ENCODE assay signal across 7 cellular contexts in the genomic region with DNA sequence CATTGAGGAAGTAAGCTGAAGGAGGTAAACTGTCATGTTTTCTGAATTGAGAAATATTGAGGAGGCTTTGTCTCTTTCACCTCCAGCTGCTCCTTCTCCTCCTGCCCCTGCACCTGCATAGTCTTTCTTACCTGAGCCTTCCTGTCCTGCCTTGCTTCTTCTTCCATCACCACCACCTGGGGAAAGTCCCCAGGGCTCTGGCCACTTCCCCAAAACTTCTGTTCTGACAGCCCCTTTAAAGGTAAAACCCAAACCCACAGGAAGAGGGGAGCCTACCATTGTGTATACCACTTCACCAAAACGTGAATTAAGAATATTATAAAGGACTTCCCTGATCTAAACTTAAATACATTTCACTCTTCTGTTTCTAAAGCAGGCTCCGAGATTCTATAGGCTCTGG. TPM values are rescaled to one million over a fixed set of nuclear protein-coding genes. Genes with fewer than 3 reads are reported as not detected.
DNase-seq lines count a peak whose midpoint lies in the region; ATAC-seq and TF ChIP-seq lines count a peak whose summit lies in the region.
"Not testable (repeated sequence)": the region's sequence is repeated elsewhere in the genome, so short reads cannot be mapped to it uniquely, and the experiment has no call there.

No MANE protein-coding gene starts in this region.

- CTCF ChIA-PET in OCI-LY7 (lab: Charles Lee; ENCODE audit: unreplicated experiment); activated CD8-positive, alpha-beta T cell treated with anti-CD3 and anti-CD28 coated beads, Interleukin-2, amount 10 ng/mL, durations not matched to agents 7 days and 5 days (lab: Charles Lee): not testable (repeated sequence)

- H2AFZ ChIP-seq in GM23338 = not testable (repeated sequence)
- peak overlapping the region; percentile 68; the same call in 1 of the 2 replicates for H2AFZ ChIP-seq in OCI-LY7 (ENCODE audit: low read length)

- DNase-seq in CD4-positive, CD25-positive, alpha-beta regulatory T cell; GM23338 (ENCODE audit: low spot score); activated CD8-positive, alpha-beta T cell treated with anti-CD3 and anti-CD28 coated beads, Interleukin-2, amount 10 ng/mL, durations not matched to agents 7 days and 5 days; activated naive CD4-positive, alpha-beta T cell treated with anti-CD3 and anti-CD28 coated beads, Interleukin-2, amount 50 U/mL, for 72 hours (ENCODE audit: low spot score in 2 of 2); endodermal cell: not testable (repeated sequence)
- peak; percentile 65 for DNase-seq in OCI-LY7 (ENCODE audit: low spot score)

- peak overlapping the region in 2 of 3 donors; percentile 72 to 91 for H3K27ac Mint-ChIP-seq in CD4-positive, CD25-positive, alpha-beta regulatory T cell
- H3K27ac Mint-ChIP-seq in GM23338 = peak overlapping the region; percentile 7; the same call in 1 of the 2 replicates
- peak overlapping the region; percentile 18 for H3K27ac Mint-ChIP-seq in activated CD8-positive, alpha-beta T cell treated with anti-CD3 and anti-CD28 coated beads, Interleukin-2, amount 10 ng/mL, durations not matched to agents 7 days and 5 days
- H3K27ac Mint-ChIP-seq in activated naive CD4-positive, alpha-beta T cell treated with anti-CD3 and anti-CD28 coated beads, Interleukin-2, amount 50 U/mL, for 72 hours = peak overlapping the region; percentile 4 to 16
- peak overlapping the region; percentile 53 for H3K27ac Mint-ChIP-seq in endodermal cell
- H3K27ac Mint-ChIP-seq in nephron = peak overlapping the region in 2 of 3 experiments; percentile 38 to 42

- peaks cover 9 to 43% (median 29%) of the 10 kb centered on the region in 4 donors for H3K4me1 Mint-ChIP-seq in CD4-positive, CD25-positive, alpha-beta regulatory T cell
- H3K4me1 Mint-ChIP-seq in GM23338 (peaks cover 28% of the 10 kb centered on the region), endodermal cell (peaks cover 22% of the 10 kb centered on the region), nephron (peaks cover 36% of the 10 kb centered on the region)
- peaks cover 16% of the 10 kb centered on the region for H3K4me1 Mint-ChIP-seq in activated CD8-positive, alpha-beta T cell treated with anti-CD3 and anti-CD28 coated beads, Interleukin-2, amount 10 ng/mL, durations not matched to agents 7 days and 5 days (ENCODE audit: low read depth)

- H3K79me2 ChIP-seq in GM23338 (replicated peaks; ENCODE audit: insufficient read depth); OCI-LY7 (ENCODE audit: insufficient read depth, low read depth, low read length): not testable (repeated sequence)

- not testable (repeated sequence) for H3K27me3 ChIP-seq in CD4-positive, CD25-positive, alpha-beta regulatory T cell (ENCODE audit: control insufficient read depth, insufficient read depth, low read length); GM23338 (ENCODE audit: insufficient read depth); endodermal cell (ENCODE audit: control insufficient read depth, insufficient read depth, low read length, poor library complexity, severe bottlenecking)

- H4K20me1 ChIP-seq in GM23338 (replicated peaks; ENCODE audit: insufficient read depth); OCI-LY7 (ENCODE audit: insufficient read depth, low read length): not testable (repeated sequence)

- ATAC-seq in CD4-positive, CD25-positive, alpha-beta regulatory T cell (ENCODE audit: low read depth in 2 of 2); GM23338; activated CD8-positive, alpha-beta T cell treated with anti-CD3 and anti-CD28 coated beads, Interleukin-2, amount 10 ng/mL, durations not matched to agents 7 days and 5 days; activated naive CD4-positive, alpha-beta T cell treated with anti-CD3 and anti-CD28 coated beads, Interleukin-2, amount 50 U/mL, for 72 hours: not testable (repeated sequence)

- intact Hi-C loops in OCI-LY7 (cut with micrococcal nuclease; ENCODE audit: unreplicated experiment) = loop anchor here (5.0 kb wide), 1 partner anchor 404 kb away; no protein-coding TSS in a partner anchor

- not testable (repeated sequence) for TF ChIP-seq CTCF in GM23338 (conservative IDR thresholded peaks at IDR 0.05; ENCODE audit: low read depth in 2 of 2); OCI-LY7 (conservative IDR thresholded peaks at IDR 0.05; ENCODE audit: low read length); endodermal cell (conservative IDR thresholded peaks at IDR 0.05); nephron (IDR thresholded peaks at IDR 0.05; ENCODE audit: unreplicated experiment in 3 of 3)

- not testable (repeated sequence) for H3K27me3 Mint-ChIP-seq in CD4-positive, CD25-positive, alpha-beta regulatory T cell; activated CD8-positive, alpha-beta T cell treated with anti-CD3 and anti-CD28 coated beads, Interleukin-2, amount 10 ng/mL, durations not matched to agents 7 days and 5 days (ENCODE audit: low read depth); endodermal cell (ENCODE audit: insufficient read depth); nephron (ENCODE audit: low read depth)
- H3K27me3 Mint-ChIP-seq in GM23338 (ENCODE audit: insufficient read depth, low read depth, poor library complexity) = peaks cover 13% of the 10 kb centered on the region

- not testable (repeated sequence) for BruUV-seq in OCI-LY7 (replicated peaks; lab: Mats Ljungman, UMichigan)

- peaks cover 35% of the 10 kb centered on the region for H3K4me1 ChIP-seq in CD4-positive, CD25-positive, alpha-beta regulatory T cell (ENCODE audit: control insufficient read depth, insufficient read depth, low read length, poor library complexity, severe bottlenecking)
- H3K4me1 ChIP-seq in GM23338 (ENCODE audit: insufficient read depth) (peaks cover 13% of the 10 kb centered on the region), OCI-LY7 (ENCODE audit: insufficient read depth, low read length, poor library complexity, severe bottlenecking) (peaks cover 79% of the 10 kb centered on the region)
- not testable (repeated sequence) for H3K4me1 ChIP-seq in endodermal cell (ENCODE audit: control insufficient read depth, insufficient read depth, low read length)

- H3F3A ChIP-seq in GM23338 (replicated peaks; ENCODE audit: low read depth) = peaks cover 27% of the 10 kb centered on the region

- not testable (repeated sequence) for H3K36me3 Mint-ChIP-seq in CD4-positive, CD25-positive, alpha-beta regulatory T cell; GM23338 (ENCODE audit: low read depth); activated CD8-positive, alpha-beta T cell treated with anti-CD3 and anti-CD28 coated beads, Interleukin-2, amount 10 ng/mL, durations not matched to agents 7 days and 5 days (ENCODE audit: low read depth); activated naive CD4-positive, alpha-beta T cell treated with anti-CD3 and anti-CD28 coated beads, Interleukin-2, amount 50 U/mL, for 72 hours; endodermal cell (ENCODE audit: low read depth); nephron (ENCODE audit: low read depth)

- H3K4me3 Mint-ChIP-seq in CD4-positive, CD25-positive, alpha-beta regulatory T cell = peak overlapping the region in 1 of 4 donors; percentile 12
- H3K4me3 Mint-ChIP-seq in GM23338 = peak overlapping the region; percentile 1; the same call in 1 of the 3 replicates
- peak overlapping the region; percentile 3 for H3K4me3 Mint-ChIP-seq in activated CD8-positive, alpha-beta T cell treated with anti-CD3 and anti-CD28 coated beads, Interleukin-2, amount 10 ng/mL, durations not matched to agents 7 days and 5 days
- H3K4me3 Mint-ChIP-seq in endodermal cell, nephron: not testable (repeated sequence)

- not testable (repeated sequence) for H3K9me3 Mint-ChIP-seq in CD4-positive, CD25-positive, alpha-beta regulatory T cell; GM23338; activated CD8-positive, alpha-beta T cell treated with anti-CD3 and anti-CD28 coated beads, Interleukin-2, amount 10 ng/mL, durations not matched to agents 7 days and 5 days (ENCODE audit: insufficient read depth); activated naive CD4-positive, alpha-beta T cell treated with anti-CD3 and anti-CD28 coated beads, Interleukin-2, amount 50 U/mL, for 72 hours; endodermal cell; nephron

- not testable (repeated sequence) for H3K4me3 ChIP-seq in CD4-positive, CD25-positive, alpha-beta regulatory T cell (ENCODE audit: low read depth, low read length); GM23338; endodermal cell (ENCODE audit: low read length)
- H3K4me3 ChIP-seq in OCI-LY7 (ENCODE audit: low read depth, low read length, poor library complexity, severe bottlenecking) = peak overlapping the region; percentile 36

- H3K9ac ChIP-seq in endodermal cell (ENCODE audit: extremely low read depth, low read length, poor library complexity, severe bottlenecking) = not testable (repeated sequence)

- not testable (repeated sequence) for H3K36me3 ChIP-seq in CD4-positive, CD25-positive, alpha-beta regulatory T cell (ENCODE audit: control insufficient read depth, insufficient read depth, low read length); GM23338 (ENCODE audit: insufficient read depth); OCI-LY7 (ENCODE audit: insufficient read depth, low read length); endodermal cell (ENCODE audit: control insufficient read depth, insufficient read depth, low read length)

- POLR2A ChIA-PET in OCI-LY7 (lab: Charles Lee); activated CD8-positive, alpha-beta T cell treated with anti-CD3 and anti-CD28 coated beads, Interleukin-2, amount 10 ng/mL, durations not matched to agents 7 days and 5 days (lab: Charles Lee): not testable (repeated sequence)

- not testable (repeated sequence) for H3K4me2 ChIP-seq in GM23338
- peak overlapping the region; percentile 67 for H3K4me2 ChIP-seq in OCI-LY7 (ENCODE audit: low read length)

- not testable (repeated sequence) for H3K9me2 ChIP-seq in GM23338 (ENCODE audit: insufficient read depth); OCI-LY7 (ENCODE audit: insufficient read depth, low read length)

- H3K27ac ChIP-seq in CD4-positive, CD25-positive, alpha-beta regulatory T cell (ENCODE audit: insufficient read depth, low read length, poor library complexity, severe bottlenecking); endodermal cell (ENCODE audit: low read depth, low read length): not testable (repeated sequence)
- H3K27ac ChIP-seq in GM23338 (ENCODE audit: low read depth) (peak overlapping the region; percentile 30; the same call in 1 of the 2 replicates), OCI-LY7 (ENCODE audit: low read depth, low read length, poor library complexity, severe bottlenecking) (peak overlapping the region; percentile 95)

- WGBS in endodermal cell (ENCODE audit: insufficient coverage in 1 of 2, insufficient read length in 1 of 2), 2 experiments = 82 to 100% methylated on average over 1 to 2 of the region's 2 CpGs

- not testable (repeated sequence) for H3K9me3 ChIP-seq in CD4-positive, CD25-positive, alpha-beta regulatory T cell (ENCODE audit: control insufficient read depth in 2 of 2, low read length in 2 of 2); OCI-LY7 (ENCODE audit: low read length); endodermal cell (ENCODE audit: control insufficient read depth, low read length)

RNA-seq across cellular contexts. Expression of gene RNU1-2, which starts 5.6 kb away (rescaled TPM):
- total RNA-seq in CD4-positive, CD25-positive, alpha-beta regulatory T cell = 3,278 TPM
- 10 to 100 TPM in 1 of 4 donors, not detected in 3; 23.7 TPM for polyA plus RNA-seq in CD4-positive, CD25-positive, alpha-beta regulatory T cell
- under 0.01 TPM in 1 of 2 replicates, not detected in the other for total RNA-seq in GM23338 (2014; rRNA removed; shearing (Covaris generic))
- not detected in 2 replicates for polyA plus RNA-seq in GM23338 (2016; fragmentation: Nextera tagmentation; extraction: Ambion mirVana)
- total RNA-seq in OCI-LY7 (2014; rRNA removed; shearing (Covaris generic)) = under 0.01 TPM in 2 replicates
- 1,721 and 1,968 TPM in 2 replicates for total RNA-seq in OCI-LY7 (2022)
- 1,000 to 10,000 TPM; 1,730 to 2,232 TPM for total RNA-seq in activated CD8-positive, alpha-beta T cell treated with anti-CD3 and anti-CD28 coated beads, Interleukin-2, amount 10 ng/mL, durations not matched to agents 7 days and 5 days
- total RNA-seq in activated naive CD4-positive, alpha-beta T cell treated with anti-CD3 and anti-CD28 coated beads, Interleukin-2, amount 50 U/mL, for 72 hours = 1,000 to 10,000 TPM; 1,082 to 1,722 TPM
- 1,000 to 10,000 TPM; 2,483 to 3,611 TPM for total RNA-seq in endodermal cell
- polyA plus RNA-seq in endodermal cell (2013, experiment 1 of 2) = 11,872 TPM
- polyA plus RNA-seq in endodermal cell (2013, experiment 2 of 2) = 14,577 TPM

RNA-seq across cellular contexts. Expression of gene CROCC, which starts 20.4 kb away (rescaled TPM):
- total RNA-seq in CD4-positive, CD25-positive, alpha-beta regulatory T cell = 46.1 TPM
- 1 to 10 TPM; 3.9 to 5.2 (median 4.2) TPM for polyA plus RNA-seq in CD4-positive, CD25-positive, alpha-beta regulatory T cell
- 74.6 and 106 TPM in 2 replicates for total RNA-seq in GM23338 (2014; rRNA removed; shearing (Covaris generic))
- 13.0 and 15.1 TPM in 2 replicates for polyA plus RNA-seq in GM23338 (2016; fragmentation: Nextera tagmentation; extraction: Ambion mirVana)
- 36.3 and 57.9 TPM in 2 replicates for total RNA-seq in OCI-LY7 (2014; rRNA removed; shearing (Covaris generic))
- total RNA-seq in OCI-LY7 (2022) (54.0 and 54.1 TPM in 2 replicates), endodermal cell (10 to 100 TPM; 58.4 to 61.8 TPM)
- 10 to 100 TPM; 31.7 to 33.1 TPM for total RNA-seq in activated CD8-positive, alpha-beta T cell treated with anti-CD3 and anti-CD28 coated beads, Interleukin-2, amount 10 ng/mL, durations not matched to agents 7 days and 5 days
- 10 to 100 TPM; 28.4 to 35.5 TPM for total RNA-seq in activated naive CD4-positive, alpha-beta T cell treated with anti-CD3 and anti-CD28 coated beads, Interleukin-2, amount 50 U/mL, for 72 hours
- polyA plus RNA-seq in endodermal cell (2013, experiment 1 of 2) = 38.9 TPM
- 33.9 TPM for polyA plus RNA-seq in endodermal cell (2013, experiment 2 of 2)

Comparison
In these comparisons a context has a peak if more than half of its experiments do, and no peak if none do; other contexts are left out.
1. H3K27ac Mint-ChIP-seq: peak in every context shown above with its lines; median percentile 82 in CD4-positive, CD25-positive, alpha-beta regulatory T cell; 53 in endodermal cell; 40 in nephron; 18 in activated CD8-positive, alpha-beta T cell treated with anti-CD3 and anti-CD28 coated beads, Interleukin-2, amount 10 ng/mL, durations not matched to agents 7 days and 5 days; 10 in activated naive CD4-positive, alpha-beta T cell treated with anti-CD3 and anti-CD28 coated beads, Interleukin-2, amount 50 U/mL, for 72 hours; 7 in GM23338.